ENCODE assay signal across 23 cellular contexts in the genomic region with DNA sequence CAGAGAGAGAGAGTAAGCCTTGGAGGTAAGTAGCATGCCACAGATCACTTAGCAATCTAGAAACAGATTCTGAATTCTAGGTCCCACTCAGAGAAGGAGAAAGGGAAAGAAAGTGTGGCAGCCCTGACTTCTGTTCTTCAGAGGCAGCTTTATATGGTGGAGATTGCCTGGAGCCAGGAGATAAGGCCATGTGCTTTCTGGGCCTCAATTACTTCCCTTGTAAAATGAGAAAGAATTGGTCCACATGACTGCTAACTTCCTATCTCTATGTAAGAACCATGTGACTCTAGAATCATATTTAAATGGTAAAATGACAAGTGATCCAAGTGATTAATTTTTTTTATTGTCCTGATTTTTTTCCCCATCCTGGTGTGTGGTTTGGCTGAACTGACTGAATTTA.
"Had no signal": no experiment of that assay in that cellular context is flagged by ENCODE, and none has a peak within 500 bp of the region (broad histone marks: within the 10 kb centered on the region; RNA-seq: fewer than 3 reads in every experiment).

No MANE protein-coding gene starts in this region.

- H2AFZ ChIP-seq: hepatocyte had no signal

- H3K4me2 ChIP-seq: hepatocyte had no signal

- DNase-seq: activated CD4-positive, alpha-beta T cell treated with anti-CD3 and anti-CD28 coated beads, Interleukin-2, amount 10 ng/mL, durations not matched to agents 7 days and 5 days; activated CD4-positive, CD25-positive, alpha-beta regulatory T cell treated with anti-CD3 and anti-CD28 coated beads, Interleukin-2, amount 50 U/mL, for 72 hours; activated CD8-positive, alpha-beta T cell treated with anti-CD3 and anti-CD28 coated beads, Interleukin-2, amount 10 ng/mL, durations not matched to agents 7 days and 5 days; activated gamma-delta T cell treated with Interleukin-2 at 50 U/mL for 16 hours; activated T-cell treated with anti-CD3 and anti-CD28 coated beads, Interleukin-2, amount 50 U/mL, for 1 hour; anterior cingulate cortex; body of pancreas; cortex of kidney; effector CD4-positive, alpha-beta T cell; foreskin melanocyte; immature natural killer cell; retina; sigmoid colon; stimulated activated CD4-positive, alpha-beta T cell treated with anti-CD3 and anti-CD28 coated beads, Interleukin-2, amount 100 ng/mL, for 48 hours; stimulated activated naive CD4-positive, alpha-beta T cell treated with Interleukin-2 at 50 U/mL for 16 hours; substantia nigra; T-helper 9 cell; tibial artery had no signal

- H3K27me3 ChIP-seq: body of pancreas, cardiac muscle cell, sigmoid colon, tibial artery had no signal

- H3K79me2 ChIP-seq: hepatocyte had no signal

- H3K4me1 ChIP-seq: body of pancreas had no signal

- H3K9me3 ChIP-seq: body of pancreas, sigmoid colon, tibial artery had no signal

- H3K27ac ChIP-seq: body of pancreas, hepatocyte, sigmoid colon, tibial artery had no signal

- H3K36me3 ChIP-seq: cardiac muscle cell, sigmoid colon, tibial artery had no signal

- ATAC-seq: activated CD8-positive, alpha-beta T cell treated with anti-CD3 and anti-CD28 coated beads, Interleukin-2, amount 10 ng/mL, durations not matched to agents 7 days and 5 days; body of pancreas; esophagus mucosa; left lobe of liver; natural killer cell treated with Interleukin-12 subunit alpha and Interleukin-12 subunit beta and Interleukin-15 and Interleukin-18, amount 100 ng/mL, for 72 hours had no signal

- H3K4me3 ChIP-seq: body of pancreas, cardiac muscle cell, hepatocyte, sigmoid colon, tibial artery had no signal
